ENCODE assay signal across 9 cellular contexts in the genomic region with DNA sequence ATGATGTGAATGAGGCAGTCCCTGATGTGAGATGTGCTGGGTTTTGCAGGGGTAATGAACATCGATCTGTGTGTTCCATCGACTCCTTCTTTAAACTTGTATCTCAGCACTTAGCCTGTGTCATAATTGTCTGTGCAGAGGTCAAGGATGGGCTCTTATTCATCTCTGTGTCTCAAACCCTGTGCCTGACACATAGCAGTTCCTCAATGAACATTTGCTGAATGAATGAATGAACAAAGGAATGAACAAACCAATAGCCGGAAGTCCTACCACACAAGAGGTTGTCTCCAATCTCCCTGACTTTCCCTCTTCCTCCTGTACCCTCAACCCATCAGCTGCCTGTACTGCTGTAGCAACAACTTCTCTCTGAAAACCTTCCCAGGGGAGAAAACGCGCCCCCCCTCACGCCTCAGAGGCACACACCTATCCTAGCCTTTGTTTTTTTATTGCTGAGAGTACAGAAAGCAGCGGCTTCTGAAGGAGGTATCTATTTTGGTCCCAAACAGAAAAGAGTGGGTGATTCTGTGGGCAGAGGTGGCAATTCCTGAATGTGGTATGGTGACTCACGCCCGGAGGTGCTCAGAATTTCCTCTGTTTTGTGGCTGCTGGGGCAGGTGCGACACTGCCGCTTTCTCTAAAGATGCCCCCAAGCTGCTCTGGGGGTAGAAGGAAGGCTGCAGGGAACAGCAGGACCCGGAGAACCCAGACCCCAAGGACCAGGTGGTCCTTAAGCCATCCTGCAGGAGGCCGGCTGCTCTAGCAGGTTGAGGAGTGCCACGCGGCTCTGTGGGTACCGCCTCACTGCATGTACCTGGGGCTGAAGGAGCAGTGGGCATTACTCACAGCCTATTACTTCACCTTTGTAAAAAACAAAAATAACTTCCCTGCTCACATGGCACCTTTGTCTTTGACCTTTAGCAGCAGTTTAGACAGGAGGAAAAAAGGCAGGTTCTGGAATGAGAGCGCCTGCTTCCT. TPM values are rescaled to one million over a fixed set of nuclear protein-coding genes. Genes with fewer than 3 reads are reported as not detected.
DNase-seq lines count a peak whose midpoint lies in the region; ATAC-seq lines count a peak whose summit lies in the region.
"Had no signal": no experiment of that assay in that cellular context is flagged by ENCODE, and none has a peak within 500 bp of the region (broad histone marks: within the 10 kb centered on the region; RNA-seq: fewer than 3 reads in every experiment).

No MANE protein-coding gene starts in this region.

- DNase-seq in NAMALWA (ENCODE audit: low spot score) (peak; percentile 38), renal cortical epithelial cell (ENCODE audit: low read depth) (peak; percentile 43), NOMO-1 (lab: John Stamatoyannopoulos, UW; ENCODE audit: unreplicated experiment in 2 of 2) (no peak), Kasumi-1 (lab: John Stamatoyannopoulos, UW) (no peak), HUDEP-2 (lab: John Stamatoyannopoulos, UW; ENCODE audit: unreplicated experiment in 76 of 76) (no peak)
- DNase-seq in activated effector memory CD4-positive, alpha-beta T cell treated with Interleukin-2 at 50 U/mL for 16 hours = peak; percentile 73

- ATAC-seq in GM18907 (IDR thresholded peaks at IDR 0.05; ENCODE audit: unreplicated experiment) = peak; percentile 34
- no peak for ATAC-seq in GM21529 (IDR thresholded peaks at IDR 0.05; ENCODE audit: unreplicated experiment)

RNA-seq across cellular contexts. Expression of a gene that starts 9.6 kb away (rescaled TPM):
- not detected in 2 replicates for total RNA-seq in renal cortical epithelial cell
- total RNA-seq: temporal lobe had no signal

RNA-seq across cellular contexts. Expression of a gene that starts 36.3 kb away (rescaled TPM):
- 32.0 and 60.3 TPM in 2 replicates for total RNA-seq in renal cortical epithelial cell

Comparison
In these comparisons a context has a peak if more than half of its experiments do, and no peak if none do; other contexts are left out.
1. DNase-seq: peak in NAMALWA (single experiment), activated effector memory CD4-positive, alpha-beta T cell treated with Interleukin-2 at 50 U/mL for 16 hours (single experiment) and renal cortical epithelial cell (single experiment); none in NOMO-1 (0 of 2), Kasumi-1 (0 of 2) and HUDEP-2 (0 of 76).